ENCODE assay signal across 8 cellular contexts in the genomic region with DNA sequence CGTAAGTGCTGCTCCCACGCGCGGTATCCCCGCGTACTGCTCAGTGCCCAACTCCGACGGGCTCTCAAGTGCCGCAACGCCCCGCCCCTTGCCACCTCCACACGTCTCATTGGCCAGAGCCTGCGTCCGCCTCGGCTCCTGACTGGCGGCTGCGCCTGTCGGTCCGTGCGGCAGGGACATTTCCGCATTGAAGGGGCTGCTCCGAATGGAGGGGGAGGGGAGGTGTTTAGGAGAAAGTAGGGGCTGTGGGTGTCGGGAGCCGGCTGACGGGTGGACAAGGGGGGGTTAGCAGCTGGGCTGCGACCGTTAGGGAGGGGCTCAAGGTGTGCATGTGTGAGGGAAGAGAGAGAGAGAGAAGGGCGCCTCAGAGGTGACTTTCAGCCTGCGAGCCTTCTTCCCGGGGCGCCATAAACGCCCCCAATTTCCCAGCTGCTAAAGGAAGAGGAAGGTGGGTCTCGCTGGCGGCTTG. TPM values are rescaled to one million over a fixed set of nuclear protein-coding genes. Genes with fewer than 3 reads are reported as not detected.
DNase-seq lines count a peak whose midpoint lies in the region; ATAC-seq and TF ChIP-seq lines count a peak whose summit lies in the region.

No MANE protein-coding gene starts in this region.

- H3K27me3 Mint-ChIP-seq in T-helper 2 cell treated with Interferon-gamma antibody and Interleukin-4, amounts not matched to agents 5 μg/mL and 100 μg/mL, for 36 hours (ENCODE audit: low read depth) = no peaks in the 10 kb centered on the region

- H3K9me3 ChIP-seq in ascending aorta (no peaks in the 10 kb centered on the region), right cardiac atrium (ENCODE audit: control insufficient read depth, low read length) (no peaks in the 10 kb centered on the region), uterus (no peaks in the 10 kb centered on the region)

- TF ChIP-seq POLR2A in GM18505 (IDR thresholded peaks at IDR 0.05; ENCODE audit: borderline replicate concordance, extremely low read depth, insufficient read depth, insufficient read length) (peak; percentile 100), uterus (IDR thresholded peaks at IDR 0.05) (peak; percentile 99 to 100)

- intact Hi-C loops in ascending aorta (cut with DNase I) (loop anchor here (1.0 to 10.0 kb wide), 7 partner anchors 14 to 1136 kb away; partner anchors contain the start of genes EHBP1, MDH1 and WDPCP), right cardiac atrium (cut with DNase I) (no loop called here), uterus (cut with DNase I; ENCODE audit: low total_unique reads) (no loop called here)

- H3K27ac Mint-ChIP-seq in T-helper 2 cell treated with Interferon-gamma antibody and Interleukin-4, amounts not matched to agents 5 μg/mL and 100 μg/mL, for 36 hours = peak overlapping the region; percentile 99

- peak; percentile 85 for ATAC-seq in GM18505 (IDR thresholded peaks at IDR 0.05; ENCODE audit: unreplicated experiment)
- ATAC-seq in HG02970 (IDR thresholded peaks at IDR 0.05; ENCODE audit: low FRiP score, unreplicated experiment) = peak; percentile 90
- ATAC-seq in right cardiac atrium = peak; percentile 97

- DNase-seq in NCI-H187 treated with DMSO at 0.1 percent for 48 hours (lab: John Stamatoyannopoulos, UW) = peak; percentile 91
- peak; percentile 98 for DNase-seq in T-helper 2 cell treated with Interferon-gamma antibody and Interleukin-4, amounts not matched to agents 5 μg/mL and 100 μg/mL, for 36 hours (ENCODE audit: low spot score)
- peak; percentile 97 to 99 for DNase-seq in ascending aorta (ENCODE audit: low spot score in 2 of 2)
- DNase-seq in right cardiac atrium = peak; percentile 99 to 100 (median 100)
- DNase-seq in pulmonary artery endothelial cell (ENCODE audit: low read depth, low spot score) = peak; percentile 93
- DNase-seq in uterus = peak; percentile 98 to 99

- peaks cover 36% of the 10 kb centered on the region for H3K4me1 Mint-ChIP-seq in T-helper 2 cell treated with Interferon-gamma antibody and Interleukin-4, amounts not matched to agents 5 μg/mL and 100 μg/mL, for 36 hours (ENCODE audit: low read depth)

- H3K36me3 ChIP-seq in ascending aorta (no peaks in the 10 kb centered on the region), uterus (no peaks in the 10 kb centered on the region)

- H3K9me3 Mint-ChIP-seq in T-helper 2 cell treated with Interferon-gamma antibody and Interleukin-4, amounts not matched to agents 5 μg/mL and 100 μg/mL, for 36 hours = no peaks in the 10 kb centered on the region

- H3K36me3 Mint-ChIP-seq in T-helper 2 cell treated with Interferon-gamma antibody and Interleukin-4, amounts not matched to agents 5 μg/mL and 100 μg/mL, for 36 hours (ENCODE audit: low read depth) = peaks cover 34% of the 10 kb centered on the region

- H3K27ac ChIP-seq in ascending aorta (peak overlapping the region; percentile 97 to 98), right cardiac atrium (ENCODE audit: low read length) (peak overlapping the region; percentile 97), uterus (peak overlapping the region; percentile 97 to 98)

- H3K27me3 ChIP-seq in ascending aorta (no peaks in the 10 kb centered on the region), right cardiac atrium (ENCODE audit: control insufficient read depth, insufficient read depth) (no peaks in the 10 kb centered on the region), uterus (no peaks in the 10 kb centered on the region)

- TF ChIP-seq CTCF in ascending aorta (IDR thresholded peaks at IDR 0.05) = no peak
- TF ChIP-seq CTCF in uterus (IDR thresholded peaks at IDR 0.05) = no peak

- H3K4me3 Mint-ChIP-seq in T-helper 2 cell treated with Interferon-gamma antibody and Interleukin-4, amounts not matched to agents 5 μg/mL and 100 μg/mL, for 36 hours = peak overlapping the region; percentile 93

- peaks cover 0 to 28% of the 10 kb centered on the region in 2 donors for H3K4me1 ChIP-seq in ascending aorta
- peaks cover 11% of the 10 kb centered on the region for H3K4me1 ChIP-seq in right cardiac atrium (ENCODE audit: control insufficient read depth, insufficient read depth, low read length)
- H3K4me1 ChIP-seq in uterus = no peaks in the 10 kb centered on the region

- H3K4me3 ChIP-seq in ascending aorta = peak overlapping the region; percentile 67 to 91
- H3K4me3 ChIP-seq in right cardiac atrium (ENCODE audit: low read length) = peak overlapping the region; percentile 74
- H3K4me3 ChIP-seq in uterus = peak overlapping the region; percentile 78 to 99

- WGBS in right cardiac atrium = under 1% methylated on average over 34 of the region's 34 CpGs

RNA-seq across cellular contexts. Expression of gene UGP2, which starts 0.9 kb away (rescaled TPM):
- total RNA-seq in ascending aorta (25.7 TPM), right cardiac atrium (100 to 1,000 TPM; 225 to 276 (median 273) TPM), pulmonary artery endothelial cell (55.6 and 61.8 TPM in 2 replicates), uterus (100 to 1,000 TPM in 2 of 4 donors, 10 to 100 TPM in 2; 90.7 to 181 (median 106) TPM)
- polyA plus RNA-seq in right cardiac atrium = 210 TPM

Comparison
In these comparisons a context has a peak if more than half of its experiments do, and no peak if none do; other contexts are left out.
1. Peak in every context shown above with its lines: DNase-seq, ATAC-seq, H3K4me3 ChIP-seq and H3K27ac ChIP-seq.